21 cellular contexts compared by ENCODE assay signal in genomic region chr5:133723126-133723525, GRCh38.
DNase-seq lines count a peak whose midpoint lies in the region; ATAC-seq, FAIRE-seq and TF ChIP-seq lines count a peak whose summit lies in the region.
"Had no signal": no experiment of that assay in that cellular context is flagged by ENCODE, and none has a peak within 500 bp of the region (broad histone marks: within the 10 kb centered on the region; RNA-seq: fewer than 3 reads in every experiment).

No MANE protein-coding gene starts in this region.

- H3K4me2 ChIP-seq in BLaER1, result peak overlapping the region; percentile 38
- peak overlapping the region in 6 of 11 experiments; percentile 28 to 65 (median 42); a peak in 12 of 22 replicates for H3K4me2 ChIP-seq in BLaER1 treated with 17β-estradiol and CSF1 and Interleukin-3, amounts not matched to agents 10 nM and 100 nM

- no peak overlapping the region for H3K27ac ChIP-seq in BLaER1
- H3K27ac ChIP-seq in BLaER1 treated with 17β-estradiol and CSF1 and Interleukin-3, amounts not matched to agents 10 nM and 100 nM, result no peak overlapping the region
- no peak overlapping the region for H3K27ac ChIP-seq in vagina

- intact Hi-C loops in sciatic nerve (cut with DNase I), result no loop called here
- intact Hi-C loops in vagina (cut with DNase I), result no loop called here

- H3K4me3 ChIP-seq in BLaER1, result no peak overlapping the region
- no peak overlapping the region for H3K4me3 ChIP-seq in BLaER1 treated with 17β-estradiol and CSF1 and Interleukin-3, amounts not matched to agents 10 nM and 100 nM
- no peak overlapping the region for H3K4me3 ChIP-seq in vagina

- TF ChIP-seq CTCF in vagina (IDR thresholded peaks at IDR 0.05), result no peak

- H3K9me3 ChIP-seq in BLaER1 (peaks cover 24% of the 10 kb centered on the region), vagina (no peaks in the 10 kb centered on the region)
- peaks cover 28 to 44% (median 32%) of the 10 kb centered on the region in 11 experiments for H3K9me3 ChIP-seq in BLaER1 treated with 17β-estradiol and CSF1 and Interleukin-3, amounts not matched to agents 10 nM and 100 nM (replicated peaks in 1 of 11)
- H3K9me3 ChIP-seq: BE2C had no signal

- H4K20me1 ChIP-seq in BLaER1, result no peaks in the 10 kb centered on the region
- no peaks in the 10 kb centered on the region for H4K20me1 ChIP-seq in BLaER1 treated with 17β-estradiol and CSF1 and Interleukin-3, amounts not matched to agents 10 nM and 100 nM

- H3K27me3 ChIP-seq in BLaER1, result no peaks in the 10 kb centered on the region
- no peaks in the 10 kb centered on the region for H3K27me3 ChIP-seq in BLaER1 treated with 17β-estradiol and CSF1 and Interleukin-3, amounts not matched to agents 10 nM and 100 nM
- H3K27me3 ChIP-seq in vagina, result no peaks in the 10 kb centered on the region
- H3K27me3 ChIP-seq: BE2C had no signal

- H3K36me3 ChIP-seq in BLaER1, result no peaks in the 10 kb centered on the region; the same call in 1 of the 2 replicates
- H3K36me3 ChIP-seq in BLaER1 treated with 17β-estradiol and CSF1 and Interleukin-3, amounts not matched to agents 10 nM and 100 nM, result peaks cover 0 to 4% (median 0%) of the 10 kb centered on the region in 11 experiments; a peak in 2 of 22 replicates
- no peaks in the 10 kb centered on the region for H3K36me3 ChIP-seq in vagina
- H3K36me3 ChIP-seq: BE2C had no signal

- FAIRE-seq in frontal cortex (lab: Jason Lieb, UNC), result no peak
- FAIRE-seq: A204.1, GM12892, GM18507, HTR-8/SVneo had no signal

- H3K9ac ChIP-seq in BLaER1, result no peak overlapping the region
- H3K9ac ChIP-seq in BLaER1 treated with 17β-estradiol and CSF1 and Interleukin-3, amounts not matched to agents 10 nM and 100 nM, result no peak overlapping the region

- ATAC-seq in sciatic nerve (no peak), GM19455 (IDR thresholded peaks at IDR 0.05; ENCODE audit: unreplicated experiment) (no peak)
- ATAC-seq: HCT116 had no signal

- H3K4me1 ChIP-seq in BLaER1 (peaks cover 11% of the 10 kb centered on the region), vagina (no peaks in the 10 kb centered on the region)
- H3K4me1 ChIP-seq in BLaER1 treated with 17β-estradiol and CSF1 and Interleukin-3, amounts not matched to agents 10 nM and 100 nM, result peaks cover 0 to 11% (median 7%) of the 10 kb centered on the region in 10 experiments; a peak in 9 of 20 replicates
- H3K4me1 ChIP-seq: BE2C had no signal

- DNase-seq in sciatic nerve (ENCODE audit: low spot score) (peak; percentile 17), vagina (ENCODE audit: extremely low spot score in 2 of 2) (peak; percentile 52 to 85), frontal cortex (ENCODE audit: low spot score in 2 of 2) (no peak)
- DNase-seq: ACHN; BE2C; CD4-positive, alpha-beta memory T cell; DMS153; DMS79; GDM1; GOT3; H7; HFFc6; IMR-90 had no signal

- no peak for TF ChIP-seq POLR2A in vagina (IDR thresholded peaks at IDR 0.05)

Comparison
In these comparisons a context has a peak if more than half of its experiments do, and no peak if none do; other contexts are left out.
1. DNase-seq: peak in sciatic nerve (single experiment) and vagina (2 of 2); none in frontal cortex (0 of 2).